Comparison of ENCODE assay signal across 8 cellular contexts in genomic region chr6:42050897-42051653, GRCh38. TPM values are rescaled to one million over a fixed set of nuclear protein-coding genes. Genes with fewer than 3 reads are reported as not detected.
DNase-seq lines count a peak whose midpoint lies in the region; ATAC-seq, FAIRE-seq and TF ChIP-seq lines count a peak whose summit lies in the region.

No MANE protein-coding gene starts in this region.

- POLR2A ChIA-PET in BJ (lab: Charles Lee): interaction anchor here (0.5 to 1.0 kb wide), 3 partner anchors 44 to 345 kb away, joined by 5 to 6 read pairs (median 5); no protein-coding TSS in a partner anchor

- no peak for FAIRE-seq in RCC 7860 (lab: Jason Lieb, UNC)

- intact Hi-C loops in dendritic cell treated with granulocyte-macrophage colony-stimulating factor and Interleukin-4, amounts not matched to agents 40 ng/mL and 50 ng/mL, for 4 days (cut with micrococcal nuclease): no loop called here

- peaks cover 4% of the 10 kb centered on the region for H3K36me3 ChIP-seq in BJ (ENCODE audit: control insufficient read depth, insufficient read depth, low read length)

- H3K27me3 ChIP-seq in BJ (ENCODE audit: control insufficient read depth, insufficient read depth, low read length): peaks cover 8% of the 10 kb centered on the region

- H3K36me3 Mint-ChIP-seq in dendritic cell treated with granulocyte-macrophage colony-stimulating factor and Interleukin-4, amounts not matched to agents 40 ng/mL and 50 ng/mL, for 4 days (ENCODE audit: low read depth): peaks cover 49% of the 10 kb centered on the region
- peaks cover 8% of the 10 kb centered on the region for H3K36me3 Mint-ChIP-seq in natural killer cell treated with Interleukin-12 subunit alpha and Interleukin-12 subunit beta and Interleukin-15 and Interleukin-18, amount 100 ng/mL, for 72 hours

- CTCF ChIA-PET in BJ (lab: Yijun Ruan, JAX): interaction anchor here (0.8 to 12.7 kb wide), 7 partner anchors 11 to 682 kb away, joined by 3 to 152 read pairs (median 3); partner anchors contain the start of genes CCND3 and TOMM6

- peak overlapping the region; percentile 96 for H3K27ac Mint-ChIP-seq in dendritic cell treated with granulocyte-macrophage colony-stimulating factor and Interleukin-4, amounts not matched to agents 40 ng/mL and 50 ng/mL, for 4 days
- H3K27ac Mint-ChIP-seq in natural killer cell treated with Interleukin-12 subunit alpha and Interleukin-12 subunit beta and Interleukin-15 and Interleukin-18, amount 100 ng/mL, for 72 hours: peak overlapping the region; percentile 89 to 91

- peaks cover 49% of the 10 kb centered on the region for H3K4me1 Mint-ChIP-seq in dendritic cell treated with granulocyte-macrophage colony-stimulating factor and Interleukin-4, amounts not matched to agents 40 ng/mL and 50 ng/mL, for 4 days (ENCODE audit: low read depth)
- peaks cover 37 to 42% of the 10 kb centered on the region in 2 donors for H3K4me1 Mint-ChIP-seq in natural killer cell treated with Interleukin-12 subunit alpha and Interleukin-12 subunit beta and Interleukin-15 and Interleukin-18, amount 100 ng/mL, for 72 hours (ENCODE audit: low read depth in 2 of 2)

- H3K4me3 ChIP-seq in BJ (ENCODE audit: low read depth, low read length): peak overlapping the region; percentile 66
- H3K4me3 ChIP-seq in LNCaP clone FGC (ENCODE audit: low read depth, low read length): peak overlapping the region; percentile 77

- no peak for DNase-seq in BJ (ENCODE audit: low read depth)
- DNase-seq in LNCaP clone FGC (ENCODE audit: low read depth): no peak
- no peak for DNase-seq in natural killer cell treated with Interleukin-12 subunit alpha and Interleukin-12 subunit beta and Interleukin-15 and Interleukin-18, amount 100 ng/mL, for 72 hours (ENCODE audit: low spot score)
- no peak for DNase-seq in stimulated activated CD4-positive, alpha-beta T cell treated with anti-CD3 and anti-CD28 coated beads, Interleukin-2, amount 100 ng/mL, for 48 hours
- no peak for DNase-seq in RCC 7860 (ENCODE audit: low spot score)

- H3K9me3 Mint-ChIP-seq in dendritic cell treated with granulocyte-macrophage colony-stimulating factor and Interleukin-4, amounts not matched to agents 40 ng/mL and 50 ng/mL, for 4 days: no peaks in the 10 kb centered on the region
- H3K9me3 Mint-ChIP-seq in natural killer cell treated with Interleukin-12 subunit alpha and Interleukin-12 subunit beta and Interleukin-15 and Interleukin-18, amount 100 ng/mL, for 72 hours: no peaks in the 10 kb centered on the region

- no peak for ATAC-seq in natural killer cell treated with Interleukin-12 subunit alpha and Interleukin-12 subunit beta and Interleukin-15 and Interleukin-18, amount 100 ng/mL, for 72 hours
- no peak for ATAC-seq in HG03442 (IDR thresholded peaks at IDR 0.05; ENCODE audit: unreplicated experiment)
- no peak for ATAC-seq in HG03108 (IDR thresholded peaks at IDR 0.05; ENCODE audit: unreplicated experiment)

- H3K27me3 Mint-ChIP-seq in dendritic cell treated with granulocyte-macrophage colony-stimulating factor and Interleukin-4, amounts not matched to agents 40 ng/mL and 50 ng/mL, for 4 days: peaks cover 17% of the 10 kb centered on the region
- no peaks in the 10 kb centered on the region for H3K27me3 Mint-ChIP-seq in natural killer cell treated with Interleukin-12 subunit alpha and Interleukin-12 subunit beta and Interleukin-15 and Interleukin-18, amount 100 ng/mL, for 72 hours

- H3K4me3 Mint-ChIP-seq in dendritic cell treated with granulocyte-macrophage colony-stimulating factor and Interleukin-4, amounts not matched to agents 40 ng/mL and 50 ng/mL, for 4 days: peak overlapping the region; percentile 85
- peak overlapping the region; percentile 97 for H3K4me3 Mint-ChIP-seq in natural killer cell treated with Interleukin-12 subunit alpha and Interleukin-12 subunit beta and Interleukin-15 and Interleukin-18, amount 100 ng/mL, for 72 hours

- no peak for TF ChIP-seq CTCF in BJ (IDR thresholded peaks at IDR 0.05; ENCODE audit: insufficient read depth, low read depth, low read length)
- no peak for TF ChIP-seq CTCF in LNCaP clone FGC (IDR thresholded peaks at IDR 0.05; ENCODE audit: control insufficient read depth, extremely low read depth, insufficient read depth)

RNA-seq across cellular contexts. Expression of gene TAF8, which starts 0.8 kb away (rescaled TPM):
- polyA plus RNA-seq in BJ (2011; rRNA removed): 11.9 and 13.9 TPM in 2 replicates
- 22.8 and 33.0 TPM in 2 replicates for polyA minus RNA-seq in BJ (2011; rRNA and poly(A)+ RNA removed)
- total RNA-seq in natural killer cell treated with Interleukin-12 subunit alpha and Interleukin-12 subunit beta and Interleukin-15 and Interleukin-18, amount 100 ng/mL, for 72 hours: 10 to 100 TPM; 38.7 to 44.1 TPM
